ENCODE assay signal across 24 cellular contexts in genomic region chr14:68709007-68709406, GRCh38.
"Had no signal": no experiment of that assay in that cellular context is flagged by ENCODE, and none has a peak within 500 bp of the region (broad histone marks: within the 10 kb centered on the region; RNA-seq: fewer than 3 reads in every experiment).

No MANE protein-coding gene starts in this region.

- H3K4me1 ChIP-seq: gastrocnemius medialis, neural progenitor cell had no signal

- H3K4me2 ChIP-seq: neural progenitor cell had no signal

- ATAC-seq: gastrocnemius medialis; heart right ventricle; left lung; lower lobe of right lung; natural killer cell treated with Interleukin-12 subunit alpha and Interleukin-12 subunit beta and Interleukin-15 and Interleukin-18, amount 100 ng/mL, for 72 hours; right cardiac atrium; stimulated activated effector memory CD8-positive, alpha-beta T cell treated with anti-CD3 and anti-CD28 coated beads, Interleukin-12 subunit alpha, Interleukin-12 subunit beta, amount 100 ng/mL, for 72 hours; stimulated activated naive CD8-positive, alpha-beta T cell treated with anti-CD3 and anti-CD28 coated beads, Interleukin-15, Interleukin-2, amounts not matched to agents 100 U/mL and 50 U/mL, for 24 hours had no signal

- H3K4me3 ChIP-seq: coronary artery, gastrocnemius medialis, heart right ventricle, left lung, lower lobe of right lung, neural progenitor cell, ovary, tibial artery, upper lobe of left lung, vagina had no signal

- H3K27me3 ChIP-seq: gastrocnemius medialis, heart right ventricle, left lung, neural progenitor cell, ovary, tibial artery, upper lobe of left lung, vagina had no signal

- H2AFZ ChIP-seq: neural progenitor cell had no signal

- FAIRE-seq: endothelial cell of umbilical vein had no signal

- H3K27ac ChIP-seq: left lung, lower lobe of right lung, neural progenitor cell, ovary, tibial artery, upper lobe of left lung had no signal

- H3K36me3 ChIP-seq: gastrocnemius medialis, heart right ventricle, left lung, lower lobe of right lung, neural progenitor cell, ovary, tibial artery, upper lobe of left lung, vagina had no signal

- DNase-seq: effector CD4-positive, alpha-beta T cell; endodermal cell; erythroblast; gastrocnemius medialis; heart right ventricle; hypothalamus; islet precursor cell; left lung; lower lobe of right lung; midbrain; nucleus accumbens; ovary; right cardiac atrium; stimulated activated CD4-positive, alpha-beta T cell treated with anti-CD3 and anti-CD28 coated beads, Interleukin-4, amount 100 ng/mL, for 1 hour; stimulated activated CD8-positive, alpha-beta memory T cell treated with anti-CD3 and anti-CD28 coated beads, Interleukin-4, amount 100 ng/mL, for 48 hours; stimulated activated naive CD8-positive, alpha-beta T cell treated with anti-CD3 and anti-CD28 coated beads, Interleukin-15, Interleukin-2, amounts not matched to agents 100 U/mL and 50 U/mL, for 24 hours; tibial artery; upper lobe of left lung had no signal

- H3K9ac ChIP-seq: neural progenitor cell had no signal

- H3K9me3 ChIP-seq: gastrocnemius medialis, heart right ventricle, left lung, lower lobe of right lung, ovary, tibial artery, upper lobe of left lung, vagina had no signal
